2 cellular contexts compared by ENCODE assay signal in the genomic region with DNA sequence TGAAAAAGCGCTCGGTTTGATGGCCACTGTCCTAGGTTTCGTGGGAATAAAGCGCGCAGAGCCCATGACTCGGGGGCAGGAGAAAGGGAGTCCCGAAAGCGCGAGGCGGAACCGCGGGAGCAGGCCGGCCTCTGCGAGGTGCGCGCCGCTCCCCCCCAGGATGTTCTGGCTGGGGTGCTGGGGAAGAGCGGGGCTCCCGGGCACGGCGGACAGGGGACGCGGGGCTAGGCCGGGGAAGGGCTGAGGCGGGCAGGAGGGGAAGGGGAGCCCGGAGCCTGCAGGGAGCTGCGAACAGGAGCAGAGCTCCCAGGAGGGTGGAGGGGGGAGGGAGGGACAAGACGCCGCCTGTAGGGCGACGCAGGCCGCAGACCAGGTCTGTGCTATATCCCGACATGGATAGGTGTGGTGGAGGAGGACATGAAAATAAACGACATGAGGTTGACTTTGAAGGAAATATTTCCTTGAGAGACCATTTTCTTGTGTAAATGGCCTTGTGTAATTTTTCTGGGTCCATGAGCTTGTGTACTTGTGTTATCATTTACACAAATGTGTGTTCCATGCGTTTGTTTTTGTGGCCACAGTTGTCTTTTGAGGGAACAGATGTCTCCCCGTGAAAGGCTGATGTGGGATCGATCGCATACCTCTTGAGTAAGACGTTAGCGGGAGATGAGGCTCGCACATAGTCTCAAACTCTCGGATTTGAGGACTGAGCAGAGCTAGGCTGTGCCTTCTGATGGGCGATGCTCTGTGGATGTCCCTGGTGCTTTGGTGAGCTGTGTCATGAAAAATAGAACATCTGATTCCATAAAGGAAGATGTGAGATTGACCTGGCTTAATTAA.
TF ChIP-seq lines count a peak whose summit lies in the region.

No MANE protein-coding gene starts in this region.

TF ChIP-seq in WTC11, 78 proteins besides CTCF, POLR2A, EP300 and RAD21 (continued from another document and continues in another):
- TF ChIP-seq PRDM15 (CRISPR knock-in tag; IDR thresholded peaks at IDR 0.05): peak; percentile 78
- no peak for TF ChIP-seq PREB (CRISPR knock-in tag; IDR thresholded peaks at IDR 0.05; ENCODE audit: borderline replicate concordance)
- TF ChIP-seq HMGXB4 (CRISPR knock-in tag; IDR thresholded peaks at IDR 0.05): peak; percentile 84; the same call in 1 of the 2 replicates
- TF ChIP-seq, protein P1, sequence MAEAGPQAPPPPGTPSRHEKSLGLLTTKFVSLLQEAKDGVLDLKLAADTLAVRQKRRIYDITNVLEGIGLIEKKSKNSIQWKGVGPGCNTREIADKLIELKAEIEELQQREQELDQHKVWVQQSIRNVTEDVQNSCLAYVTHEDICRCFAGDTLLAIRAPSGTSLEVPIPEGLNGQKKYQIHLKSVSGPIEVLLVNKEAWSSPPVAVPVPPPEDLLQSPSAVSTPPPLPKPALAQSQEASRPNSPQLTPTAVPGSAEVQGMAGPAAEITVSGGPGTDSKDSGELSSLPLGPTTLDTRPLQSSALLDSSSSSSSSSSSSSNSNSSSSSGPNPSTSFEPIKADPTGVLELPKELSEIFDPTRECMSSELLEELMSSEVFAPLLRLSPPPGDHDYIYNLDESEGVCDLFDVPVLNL (CRISPR knock-in tag; IDR thresholded peaks at IDR 0.05; ENCODE audit: borderline replicate concordance, low read depth): no peak
- no peak for TF ChIP-seq CREB1 (CRISPR knock-in tag; IDR thresholded peaks at IDR 0.05)
- TF ChIP-seq JAZF1 (CRISPR knock-in tag; IDR thresholded peaks at IDR 0.05): no peak
- TF ChIP-seq, protein P2, sequence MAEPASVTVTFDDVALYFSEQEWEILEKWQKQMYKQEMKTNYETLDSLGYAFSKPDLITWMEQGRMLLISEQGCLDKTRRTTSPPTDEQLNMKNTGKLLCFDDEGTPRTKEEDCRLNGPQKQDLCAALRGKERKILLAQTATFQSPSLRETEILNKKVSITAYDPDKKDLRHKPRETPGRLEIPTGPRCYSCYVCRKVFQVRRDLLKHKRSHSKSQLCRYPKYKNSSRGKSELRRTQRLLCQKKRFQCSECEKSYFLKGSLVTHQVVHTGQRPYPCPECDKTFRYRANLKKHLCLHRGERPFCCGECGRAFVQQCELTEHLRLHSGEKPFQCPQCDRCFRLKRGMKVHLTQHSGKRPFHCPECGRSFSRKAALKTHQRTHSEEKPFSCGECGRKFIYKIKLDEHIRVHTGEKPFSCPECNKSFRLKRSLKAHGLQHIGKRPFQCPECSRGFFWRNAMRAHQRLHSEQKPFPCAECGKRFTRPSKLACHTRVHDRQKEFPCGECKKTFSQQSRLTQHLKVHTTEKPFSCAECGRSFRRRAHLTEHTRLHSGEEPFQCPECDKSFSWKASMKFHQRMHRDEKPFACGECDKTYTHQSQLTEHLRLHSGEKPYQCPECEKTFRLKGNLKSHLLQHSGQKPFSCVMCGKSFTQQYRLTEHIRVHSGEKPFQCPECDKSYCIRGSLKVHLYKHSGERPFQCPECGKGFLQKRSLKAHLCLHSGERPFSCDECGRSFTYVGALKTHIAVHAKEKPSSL (CRISPR knock-in tag; conservative IDR thresholded peaks at IDR 0.05): no peak
- no peak for TF ChIP-seq NR1H2 (CRISPR knock-in tag; IDR thresholded peaks at IDR 0.05)

TF ChIP-seq in liver, 16 proteins besides CTCF, POLR2A, EP300 and RAD21 (continued from another document):
- TF ChIP-seq REST (IDR thresholded peaks at IDR 0.05) (no peak), JUND (IDR thresholded peaks at IDR 0.05) (no peak), TAF1 (conservative IDR thresholded peaks at IDR 0.05) (no peak), SP1 (IDR thresholded peaks at IDR 0.05) (no peak), FOXA2 (IDR thresholded peaks at IDR 0.05) (no peak)
